Comparison of ENCODE assay signal across 23 cellular contexts in genomic region chr9:86792136-86792535, GRCh38.
A peak's percentile ranks its signal among the peaks of the same experiment; 100 is the strongest.
DNase-seq lines count a peak whose midpoint lies in the region; ATAC-seq, FAIRE-seq and TF ChIP-seq lines count a peak whose summit lies in the region.
"Had no signal": no experiment of that assay in that cellular context is flagged by ENCODE, and none has a peak within 500 bp of the region (broad histone marks: within the 10 kb centered on the region; RNA-seq: fewer than 3 reads in every experiment).

No MANE protein-coding gene starts in this region.

- H4K5ac ChIP-seq in IMR-90 (ENCODE audit: low read depth, low read length): no peak overlapping the region

- H2AK9ac ChIP-seq in IMR-90 (replicated peaks; ENCODE audit: low read depth, low read length, poor library complexity): no peak overlapping the region

- no peak overlapping the region for H3K56ac ChIP-seq in IMR-90 (ENCODE audit: extremely low read depth, insufficient read depth, low read length)

- H3K4me3 ChIP-seq in IMR-90 (ENCODE audit: insufficient read depth, low read depth, low read length) (no peak overlapping the region), astrocyte of the spinal cord (ENCODE audit: low read depth, low read length) (no peak overlapping the region), trophoblast cell (ENCODE audit: low read depth, low read length) (no peak overlapping the region), lower lobe of right lung (no peak overlapping the region)
- H3K4me3 ChIP-seq: gastrocnemius medialis, lung, sigmoid colon had no signal

- H3K4ac ChIP-seq in IMR-90 (ENCODE audit: low read depth, low read length) (no peak overlapping the region), trophoblast cell (ENCODE audit: low read depth, low read length) (no peak overlapping the region)

- TF ChIP-seq CTCF in IMR-90 (conservative IDR thresholded peaks at IDR 0.05; ENCODE audit: low read depth, low read length) (no peak), astrocyte of the spinal cord (IDR thresholded peaks at IDR 0.05; ENCODE audit: low read depth, low read length) (no peak), lower lobe of right lung (IDR thresholded peaks at IDR 0.05) (no peak)

- no CpG with 5 or more reads among the region's 3 CpGs for WGBS in IMR-90 (ENCODE audit: extremely low coverage in 2 of 2, insufficient read length in 1 of 2), 2 experiments
- no CpG with 5 or more reads among the region's 3 CpGs for WGBS in trophoblast cell (ENCODE audit: extremely low coverage, insufficient coverage, insufficient read length)

- H2AFZ ChIP-seq in IMR-90 (replicated peaks; ENCODE audit: low read length, poor library complexity) (no peak overlapping the region), trophoblast cell (ENCODE audit: insufficient read depth, low read length, poor library complexity) (no peak overlapping the region)

- H3K27me3 ChIP-seq in IMR-90 (ENCODE audit: control insufficient read depth, insufficient read depth, low read length) (no peaks in the 10 kb centered on the region), trophoblast cell (ENCODE audit: insufficient read depth, low read length) (no peaks in the 10 kb centered on the region), lower lobe of right lung (ENCODE audit: low read depth) (peaks cover 17% of the 10 kb centered on the region)
- H3K27me3 ChIP-seq: BE2C, gastrocnemius medialis, sigmoid colon had no signal

- H3K9ac ChIP-seq in IMR-90 (ENCODE audit: low read depth, low read length) (no peak overlapping the region), trophoblast cell (ENCODE audit: low read length) (no peak overlapping the region)

- H4K91ac ChIP-seq in IMR-90 (ENCODE audit: insufficient read depth, low read depth, low read length): no peak overlapping the region
- H4K91ac ChIP-seq in trophoblast cell (ENCODE audit: low read depth, low read length): no peak overlapping the region

- H2BK5ac ChIP-seq in IMR-90 (ENCODE audit: low read depth, low read length, poor library complexity, severe bottlenecking) (no peak overlapping the region), trophoblast cell (ENCODE audit: low read depth, low read length, poor library complexity) (no peak overlapping the region)

- intact Hi-C loops in IMR-90 (cut with micrococcal nuclease): loop anchor here (10.0 kb wide), 1 partner anchor 533 kb away; no protein-coding TSS in a partner anchor
- intact Hi-C loops in lower lobe of right lung (cut with DNase I): no loop called here

- H2BK15ac ChIP-seq in IMR-90 (ENCODE audit: low read depth, low read length): 0 out of 3 replicates have a peak overlapping the region, but pooled peaks have one; percentile 17

- in situ Hi-C loops in IMR-90 (cut with MboI; ENCODE audit: low sequenced_read_pairs): no loop called here
- in situ Hi-C loops in astrocyte of the spinal cord (cut with HindIII; ENCODE audit: low sequenced_read_pairs): no loop called here

- H2AK5ac ChIP-seq in IMR-90 (ENCODE audit: low read depth, low read length): no peak overlapping the region
- H2AK5ac ChIP-seq in trophoblast cell (ENCODE audit: low read length): no peak overlapping the region

- dilution Hi-C loops in IMR-90 (cut with HindIII; ENCODE audit: low sequenced_read_pairs, unreplicated experiment): no loop called here

- H3K9me1 ChIP-seq in IMR-90 (ENCODE audit: insufficient read depth, low read length): 0 out of 2 replicates have a peak, but pooled peaks cover 6% of the 10 kb centered on the region

- no peak overlapping the region for H4K12ac ChIP-seq in trophoblast cell (ENCODE audit: low read depth, low read length)

- H3K9me3 ChIP-seq in IMR-90 (ENCODE audit: control insufficient read depth, insufficient read depth, low read length) (no peaks in the 10 kb centered on the region), trophoblast cell (ENCODE audit: insufficient read depth, low read depth, low read length) (no peaks in the 10 kb centered on the region), lower lobe of right lung (no peaks in the 10 kb centered on the region)
- H3K9me3 ChIP-seq: BE2C, gastrocnemius medialis, sigmoid colon had no signal

- no peak for DNase-seq in H54 (ENCODE audit: insufficient read length, low spot score)
- DNase-seq in IMR-90: peak; percentile 63
- DNase-seq in astrocyte of the spinal cord (ENCODE audit: low read depth, low spot score): peak; percentile 32
- DNase-seq in trophoblast cell: peak; percentile 20 to 50
- DNase-seq in lower lobe of right lung: no peak
- DNase-seq in AML-193 (lab: John Stamatoyannopoulos, UW): no peak
- no peak for DNase-seq in activated CD8-positive, alpha-beta memory T cell treated with anti-CD3 and anti-CD28 coated beads, Interleukin-2, amount 50 U/mL, for 4 hours
- DNase-seq: activated CD8-positive, alpha-beta memory T cell treated with anti-CD3 and anti-CD28 coated beads, Interleukin-2, amount 10 ng/mL, durations not matched to agents 7 days and 5 days; activated effector memory CD4-positive, alpha-beta T cell treated with anti-CD3 and anti-CD28 coated beads, Interleukin-2, amount 50 U/mL, for 16 hours; anterior cingulate cortex; BE2C; gastrocnemius medialis; MM.1S; NCI-H1694 treated with DMSO at 0.1 percent for 48 hours; NCI-H446; NK-92 treated with Interleukin-12 subunit alpha and Interleukin-12 subunit beta, amount 100 ng/mL, for 24 hours; SHP77 treated with DMSO at 0.1 percent for 48 hours; sigmoid colon; stimulated activated CD4-positive, alpha-beta T cell treated with anti-CD3 and anti-CD28 coated beads, Interleukin-2, amount 100 ng/mL, for 24 hours had no signal

- H3K23ac ChIP-seq in IMR-90 (ENCODE audit: low read depth, low read length): no peak overlapping the region
- no peak overlapping the region for H3K23ac ChIP-seq in trophoblast cell (ENCODE audit: low read length)

- TF ChIP-seq POLR2A in H54 (IDR thresholded peaks at IDR 0.05; ENCODE audit: low read depth, low read length): no peak
- TF ChIP-seq POLR2A in IMR-90 (IDR thresholded peaks at IDR 0.05; ENCODE audit: low read depth, low read length): no peak

- H4K20me1 ChIP-seq in IMR-90 (ENCODE audit: insufficient read depth, low read length): no peaks in the 10 kb centered on the region

- BruUV-seq in IMR-90 (replicated peaks; lab: Mats Ljungman, UMichigan): no TSS peak

- H4K8ac ChIP-seq in IMR-90 (ENCODE audit: low read depth in 2 of 2, low read length in 2 of 2) (no peak overlapping the region), trophoblast cell (ENCODE audit: low read depth, low read length) (no peak overlapping the region)

- no peak for TF ChIP-seq RAD21 in IMR-90 (IDR thresholded peaks at IDR 0.05; ENCODE audit: low read length)

- no peak overlapping the region for H2BK20ac ChIP-seq in IMR-90 (ENCODE audit: low read depth, low read length)

- ATAC-seq in IMR-90 (ENCODE audit: low read depth): no peak
- ATAC-seq in lower lobe of right lung: no peak
- no peak for ATAC-seq in HG02981 (IDR thresholded peaks at IDR 0.05; ENCODE audit: unreplicated experiment)
- ATAC-seq: activated CD4-positive, CD25-positive, alpha-beta regulatory T cell treated with anti-CD3 and anti-CD28 coated beads, Interleukin-2, amount 50 U/mL, for 24 hours; activated CD8-positive, alpha-beta memory T cell treated with anti-CD3 and anti-CD28 coated beads, Interleukin-2, amount 10 ng/mL, durations not matched to agents 7 days and 5 days; gastrocnemius medialis had no signal

- H2BK12ac ChIP-seq in trophoblast cell (ENCODE audit: low read length): no peak overlapping the region

- H2BK120ac ChIP-seq in IMR-90 (ENCODE audit: low read depth, low read length) (no peak overlapping the region), trophoblast cell (ENCODE audit: insufficient read depth, low read length, poor library complexity) (no peak overlapping the region)

- H3K27ac ChIP-seq in IMR-90 (ENCODE audit: insufficient read depth, low read length): no peak overlapping the region
- no peak overlapping the region for H3K27ac ChIP-seq in trophoblast cell (ENCODE audit: low read depth, low read length)
- H3K27ac ChIP-seq in lower lobe of right lung: no peak overlapping the region
- H3K27ac ChIP-seq: gastrocnemius medialis, sigmoid colon had no signal

- no peak overlapping the region for H3K14ac ChIP-seq in IMR-90 (replicated peaks; ENCODE audit: low read depth, low read length)
- no peak overlapping the region for H3K14ac ChIP-seq in trophoblast cell (ENCODE audit: low read length)

- no peak overlapping the region for H3K18ac ChIP-seq in IMR-90 (ENCODE audit: low read depth, low read length)
- no peak overlapping the region for H3K18ac ChIP-seq in trophoblast cell (ENCODE audit: low read length)

- H3K36me3 ChIP-seq in IMR-90 (ENCODE audit: control insufficient read depth, insufficient read depth, low read length) (no peaks in the 10 kb centered on the region), trophoblast cell (ENCODE audit: control insufficient read depth in 1 of 2, insufficient read depth in 2 of 2, low read length in 2 of 2) (no peaks in the 10 kb centered on the region), lower lobe of right lung (no peaks in the 10 kb centered on the region)
- H3K36me3 ChIP-seq: BE2C, gastrocnemius medialis, sigmoid colon had no signal

- H3K79me1 ChIP-seq in IMR-90 (ENCODE audit: low read depth in 1 of 2, low read length in 2 of 2) (no peaks in the 10 kb centered on the region), trophoblast cell (ENCODE audit: low read length) (no peaks in the 10 kb centered on the region)

- no peak overlapping the region for H3K4me2 ChIP-seq in IMR-90 (ENCODE audit: low read depth, low read length)
- H3K4me2 ChIP-seq in trophoblast cell (ENCODE audit: low read length): no peak overlapping the region

- POLR2A ChIA-PET in IMR-90 (lab: Charles Lee; ENCODE audit: unreplicated experiment): no interaction called here

- H3K4me1 ChIP-seq in IMR-90 (ENCODE audit: control insufficient read depth, insufficient read depth, low read length) (peaks cover 13% of the 10 kb centered on the region), trophoblast cell (ENCODE audit: control insufficient read depth in 1 of 2, insufficient read depth in 2 of 2, low read length in 2 of 2) (peaks cover 5 to 8% of the 10 kb centered on the region in 2 experiments), lower lobe of right lung (peaks cover 10% of the 10 kb centered on the region)
- H3K4me1 ChIP-seq: BE2C, gastrocnemius medialis had no signal

- FAIRE-seq in H54 (lab: Jason Lieb, UNC): peak; percentile 78
- FAIRE-seq: H1 had no signal

- H3K79me2 ChIP-seq in trophoblast cell (ENCODE audit: control insufficient read depth, insufficient read depth, low read length, poor library complexity): no peaks in the 10 kb centered on the region

- CTCF ChIA-PET in IMR-90 (lab: Yijun Ruan, JAX): interaction anchor here (0.6 kb wide), 1 partner anchor 17 kb away, joined by 3 read pairs; no protein-coding TSS in a partner anchor

TF ChIP-seq in IMR-90, 13 proteins besides CTCF, POLR2A, EP300 and RAD21:
- no peak for TF ChIP-seq SMC3 (IDR thresholded peaks at IDR 0.05; ENCODE audit: low read depth, low read length)
- no peak for TF ChIP-seq MAZ (IDR thresholded peaks at IDR 0.05; ENCODE audit: borderline replicate concordance, low read depth, low read length)
- TF ChIP-seq FOS (IDR thresholded peaks at IDR 0.05; ENCODE audit: low read depth, low read length): peak; percentile 50; the same call in 1 of the 2 replicates
- no peak for TF ChIP-seq MXI1 (IDR thresholded peaks at IDR 0.05; ENCODE audit: borderline replicate concordance, low read depth, low read length)

Comparison
In these comparisons a context has a peak if more than half of its experiments do, and no peak if none do; other contexts are left out.
1. DNase-seq: peak in IMR-90 (single experiment), astrocyte of the spinal cord (single experiment) and trophoblast cell (2 of 2); none in H54 (single experiment), lower lobe of right lung (single experiment), AML-193 (0 of 2) and activated CD8-positive, alpha-beta memory T cell treated with anti-CD3 and anti-CD28 coated beads, Interleukin-2, amount 50 U/mL, for 4 hours (single experiment).